Comparison of ENCODE assay signal across 22 cellular contexts in the genomic region with DNA sequence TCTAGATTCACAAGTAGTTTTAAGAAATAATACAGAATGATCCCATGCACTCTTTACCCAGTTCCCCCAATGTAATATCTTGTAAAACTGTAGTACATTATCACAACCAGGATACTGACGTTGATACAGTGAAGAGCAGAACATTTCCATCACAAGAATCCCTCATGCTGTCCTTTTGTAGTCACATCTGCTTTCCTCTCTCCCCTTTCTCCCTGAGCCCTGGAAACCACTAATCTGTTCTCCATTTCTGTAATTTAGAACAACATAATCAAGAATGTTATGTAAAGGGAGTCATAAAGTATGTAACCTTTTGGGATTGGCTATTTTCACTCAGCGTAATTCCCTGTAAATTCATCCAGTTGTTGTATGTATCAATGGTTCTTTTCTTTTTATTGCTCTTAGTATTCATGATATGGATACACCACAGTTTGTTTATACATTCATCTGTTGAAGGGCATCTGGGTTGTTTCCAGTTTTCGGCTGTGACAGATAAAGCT.
"Had no signal": no experiment of that assay in that cellular context is flagged by ENCODE, and none has a peak within 500 bp of the region (broad histone marks: within the 10 kb centered on the region; RNA-seq: fewer than 3 reads in every experiment).

No MANE protein-coding gene starts in this region.

- H3K4me1 ChIP-seq: adrenal gland, sigmoid colon, upper lobe of right lung had no signal

- H3K4me3 Mint-ChIP-seq: activated CD4-positive, alpha-beta T cell treated with anti-CD3 and anti-CD28 coated beads, Interleukin-2, amount 10 ng/mL, durations not matched to agents 24 days and 14 days; nephron; stimulated activated memory B cell treated with anti-CD40 and anti-IgM and Interleukin-4, amounts not matched to agents 10 μg/mL and 1 μg/mL and 100 μg/mL, for 72 hours had no signal

- H3K27me3 Mint-ChIP-seq: activated CD4-positive, alpha-beta T cell treated with anti-CD3 and anti-CD28 coated beads, Interleukin-2, amount 10 ng/mL, durations not matched to agents 24 days and 14 days; stimulated activated memory B cell treated with anti-CD40 and anti-IgM and Interleukin-4, amounts not matched to agents 10 μg/mL and 1 μg/mL and 100 μg/mL, for 72 hours had no signal

- DNase-seq: activated CD4-positive, alpha-beta T cell treated with anti-CD3 and anti-CD28 coated beads, Interleukin-2, amount 10 ng/mL, durations not matched to agents 24 days and 14 days; activated CD8-positive, alpha-beta memory T cell treated with anti-CD3 and anti-CD28 coated beads for 24 hours; activated CD8-positive, alpha-beta memory T cell treated with anti-CD3 and anti-CD28 coated beads, Interleukin-2, amount 50 U/mL, for 48 hours; activated effector memory CD4-positive, alpha-beta T cell treated with anti-CD3 and anti-CD28 coated beads, Interleukin-2, amount 50 U/mL, for 16 hours; activated T-cell treated with anti-CD3 and anti-CD28 coated beads, Interleukin-2, amount 50 U/mL, for 48 hours; adrenal gland; effector CD8-positive, alpha-beta T cell; islet precursor cell; left colon; midbrain; nucleus accumbens; posterior cingulate gyrus; sigmoid colon; stimulated activated CD4-positive, alpha-beta T cell treated with anti-CD3 and anti-CD28 coated beads, Interleukin-4, amount 100 ng/mL, for 24 hours; T-helper 9 cell; upper lobe of right lung had no signal

- H3K27ac ChIP-seq: adrenal gland, sigmoid colon, thoracic aorta, upper lobe of right lung had no signal

- H3K27me3 ChIP-seq: adrenal gland, sigmoid colon, upper lobe of right lung had no signal

- H3K9me3 ChIP-seq: thoracic aorta, upper lobe of right lung had no signal

- ATAC-seq: activated naive CD4-positive, alpha-beta T cell treated with anti-CD3 and anti-CD28 coated beads, Interleukin-2, amount 50 U/mL, for 72 hours; esophagus mucosa; left colon; stimulated activated memory B cell treated with anti-CD40 and anti-IgM and Interleukin-4, amounts not matched to agents 10 μg/mL and 1 μg/mL and 100 μg/mL, for 72 hours; upper lobe of right lung had no signal

- H3K27ac Mint-ChIP-seq: activated CD4-positive, alpha-beta T cell treated with anti-CD3 and anti-CD28 coated beads, Interleukin-2, amount 10 ng/mL, durations not matched to agents 24 days and 14 days; nephron; stimulated activated memory B cell treated with anti-CD40 and anti-IgM and Interleukin-4, amounts not matched to agents 10 μg/mL and 1 μg/mL and 100 μg/mL, for 72 hours had no signal

- H3K4me1 Mint-ChIP-seq: activated CD4-positive, alpha-beta T cell treated with anti-CD3 and anti-CD28 coated beads, Interleukin-2, amount 10 ng/mL, durations not matched to agents 24 days and 14 days; nephron; stimulated activated memory B cell treated with anti-CD40 and anti-IgM and Interleukin-4, amounts not matched to agents 10 μg/mL and 1 μg/mL and 100 μg/mL, for 72 hours had no signal

- H3K4me3 ChIP-seq: adrenal gland, lung, sigmoid colon, thoracic aorta, upper lobe of right lung had no signal
